ENCODE assay signal across 1 cellular context in the genomic region with DNA sequence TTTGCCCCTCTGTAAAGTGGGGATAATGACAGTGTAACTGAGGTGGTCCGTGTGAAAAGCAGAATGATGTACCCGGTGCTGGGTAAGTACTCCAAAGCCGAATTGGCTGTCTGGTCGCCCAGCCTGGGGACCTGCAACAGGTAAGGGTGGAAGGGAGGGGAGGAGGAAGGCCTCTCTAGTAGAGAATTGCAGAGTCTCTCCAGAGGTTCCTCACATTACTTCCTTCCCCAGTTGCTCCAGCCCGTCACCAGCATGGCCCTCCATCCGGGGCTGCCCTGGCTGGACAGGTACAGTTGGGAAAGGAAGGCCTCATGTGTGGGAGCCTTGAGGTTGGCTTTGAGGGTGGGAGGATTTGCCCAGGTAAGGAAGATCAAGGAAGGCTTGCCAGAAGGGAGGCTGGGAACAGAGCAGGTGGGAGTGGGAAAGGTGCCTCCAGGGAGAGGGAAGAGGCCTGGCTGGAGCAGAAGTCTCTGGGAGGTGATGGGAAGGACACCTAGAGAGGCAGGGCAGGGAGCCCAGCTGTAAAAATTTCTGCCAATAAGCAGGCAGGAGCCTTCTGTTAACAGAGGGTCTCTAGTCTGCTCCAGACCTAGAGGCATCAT.
TF ChIP-seq lines count a peak whose summit lies in the region.

No MANE protein-coding gene starts in this region.

TF ChIP-seq in HepG2, 621 proteins besides CTCF, POLR2A, EP300 and RAD21:
- TF ChIP-seq, protein P1, sequence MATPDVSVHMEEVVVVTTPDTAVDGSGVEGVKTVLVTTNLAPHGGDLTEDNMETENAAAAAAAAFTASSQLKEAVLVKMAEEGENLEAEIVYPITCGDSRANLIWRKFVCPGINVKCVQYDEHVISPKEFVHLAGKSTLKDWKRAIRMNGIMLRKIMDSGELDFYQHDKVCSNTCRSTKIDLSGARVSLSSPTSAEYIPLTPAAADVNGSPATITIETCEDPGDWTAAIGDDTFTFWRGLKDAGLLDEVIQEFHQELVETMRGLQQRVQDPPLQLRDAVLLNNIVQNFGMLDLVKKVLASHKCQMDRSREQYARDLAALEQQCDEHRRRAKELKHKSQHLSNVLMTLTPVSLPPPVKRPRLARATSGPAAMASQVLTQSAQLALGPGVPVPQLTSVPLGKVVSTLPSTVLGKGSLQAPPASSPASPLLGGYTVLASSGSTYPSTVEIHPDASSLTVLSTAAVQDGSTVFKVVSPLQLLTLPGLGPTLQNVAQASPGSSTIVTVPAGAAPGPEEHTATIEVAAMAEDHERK (CRISPR knock-in tag; IDR thresholded peaks at IDR 0.05; ENCODE audit: low read depth) = no peak
- TF ChIP-seq CHD4 (IDR thresholded peaks at IDR 0.05; ENCODE audit: borderline replicate concordance, low read length) = no peak
- no peak for TF ChIP-seq ZMYM3 (CRISPR knock-in tag; IDR thresholded peaks at IDR 0.05)
- no peak for TF ChIP-seq TBP (CRISPR knock-in tag; IDR thresholded peaks at IDR 0.05)
- TF ChIP-seq, protein P2, sequence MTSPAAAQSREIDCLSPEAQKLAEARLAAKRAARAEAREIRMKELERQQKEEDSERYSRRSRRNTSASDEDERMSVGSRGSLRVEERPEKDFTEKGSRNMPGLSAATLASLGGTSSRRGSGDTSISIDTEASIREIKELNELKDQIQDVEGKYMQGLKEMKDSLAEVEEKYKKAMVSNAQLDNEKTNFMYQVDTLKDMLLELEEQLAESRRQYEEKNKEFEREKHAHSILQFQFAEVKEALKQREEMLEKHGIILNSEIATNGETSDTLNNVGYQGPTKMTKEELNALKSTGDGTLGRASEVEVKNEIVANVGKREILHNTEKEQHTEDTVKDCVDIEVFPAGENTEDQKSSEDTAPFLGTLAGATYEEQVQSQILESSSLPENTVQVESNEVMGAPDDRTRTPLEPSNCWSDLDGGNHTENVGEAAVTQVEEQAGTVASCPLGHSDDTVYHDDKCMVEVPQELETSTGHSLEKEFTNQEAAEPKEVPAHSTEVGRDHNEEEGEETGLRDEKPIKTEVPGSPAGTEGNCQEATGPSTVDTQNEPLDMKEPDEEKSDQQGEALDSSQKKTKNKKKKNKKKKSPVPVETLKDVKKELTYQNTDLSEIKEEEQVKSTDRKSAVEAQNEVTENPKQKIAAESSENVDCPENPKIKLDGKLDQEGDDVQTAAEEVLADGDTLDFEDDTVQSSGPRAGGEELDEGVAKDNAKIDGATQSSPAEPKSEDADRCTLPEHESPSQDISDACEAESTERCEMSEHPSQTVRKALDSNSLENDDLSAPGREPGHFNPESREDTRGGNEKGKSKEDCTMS (CRISPR knock-in tag; conservative IDR thresholded peaks at IDR 0.05) = no peak
- TF ChIP-seq ARNTL (CRISPR knock-in tag; IDR thresholded peaks at IDR 0.05) = no peak
- TF ChIP-seq, protein P3, sequence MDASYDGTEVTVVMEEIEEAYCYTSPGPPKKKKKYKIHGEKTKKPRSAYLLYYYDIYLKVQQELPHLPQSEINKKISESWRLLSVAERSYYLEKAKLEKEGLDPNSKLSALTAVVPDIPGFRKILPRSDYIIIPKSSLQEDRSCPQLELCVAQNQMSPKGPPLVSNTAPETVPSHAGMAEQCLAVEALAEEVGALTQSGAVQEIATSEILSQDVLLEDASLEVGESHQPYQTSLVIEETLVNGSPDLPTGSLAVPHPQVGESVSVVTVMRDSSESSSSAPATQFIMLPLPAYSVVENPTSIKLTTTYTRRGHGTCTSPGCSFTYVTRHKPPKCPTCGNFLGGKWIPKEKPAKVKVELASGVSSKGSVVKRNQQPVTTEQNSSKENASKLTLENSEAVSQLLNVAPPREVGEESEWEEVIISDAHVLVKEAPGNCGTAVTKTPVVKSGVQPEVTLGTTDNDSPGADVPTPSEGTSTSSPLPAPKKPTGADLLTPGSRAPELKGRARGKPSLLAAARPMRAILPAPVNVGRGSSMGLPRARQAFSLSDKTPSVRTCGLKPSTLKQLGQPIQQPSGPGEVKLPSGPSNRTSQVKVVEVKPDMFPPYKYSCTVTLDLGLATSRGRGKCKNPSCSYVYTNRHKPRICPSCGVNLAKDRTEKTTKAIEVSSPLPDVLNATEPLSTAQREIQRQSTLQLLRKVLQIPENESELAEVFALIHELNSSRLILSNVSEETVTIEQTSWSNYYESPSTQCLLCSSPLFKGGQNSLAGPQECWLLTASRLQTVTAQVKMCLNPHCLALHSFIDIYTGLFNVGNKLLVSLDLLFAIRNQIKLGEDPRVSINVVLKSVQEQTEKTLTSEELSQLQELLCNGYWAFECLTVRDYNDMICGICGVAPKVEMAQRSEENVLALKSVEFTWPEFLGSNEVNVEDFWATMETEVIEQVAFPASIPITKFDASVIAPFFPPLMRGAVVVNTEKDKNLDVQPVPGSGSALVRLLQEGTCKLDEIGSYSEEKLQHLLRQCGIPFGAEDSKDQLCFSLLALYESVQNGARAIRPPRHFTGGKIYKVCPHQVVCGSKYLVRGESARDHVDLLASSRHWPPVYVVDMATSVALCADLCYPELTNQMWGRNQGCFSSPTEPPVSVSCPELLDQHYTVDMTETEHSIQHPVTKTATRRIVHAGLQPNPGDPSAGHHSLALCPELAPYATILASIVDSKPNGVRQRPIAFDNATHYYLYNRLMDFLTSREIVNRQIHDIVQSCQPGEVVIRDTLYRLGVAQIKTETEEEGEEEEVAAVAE (CRISPR knock-in tag; IDR thresholded peaks at IDR 0.05; ENCODE audit: borderline replicate concordance) = no peak
